ENCODE assay signal across 1 cellular context in the genomic region with DNA sequence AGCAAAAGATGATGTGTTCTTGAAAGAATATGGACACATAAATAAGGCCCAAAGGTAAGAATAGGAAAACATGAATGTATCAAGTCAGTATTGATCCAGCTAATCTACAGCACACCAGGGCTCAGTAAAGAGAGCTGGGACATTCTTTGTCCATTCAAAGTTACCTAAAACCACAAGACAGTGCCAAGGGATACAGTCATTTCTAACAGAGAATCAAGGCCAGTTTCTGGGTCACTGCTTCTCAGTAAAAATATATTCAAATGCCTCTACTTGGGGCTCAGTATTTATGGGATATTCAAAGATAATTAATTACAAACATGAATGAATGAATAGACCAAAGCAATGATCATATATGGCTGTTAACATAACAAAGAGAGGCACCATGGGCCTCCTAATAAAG.
TF ChIP-seq lines count a peak whose summit lies in the region.

No MANE protein-coding gene starts in this region.

TF ChIP-seq in SK-N-SH, 30 proteins besides CTCF, POLR2A, EP300 and RAD21 (continued from another document):
- TF ChIP-seq ZBTB33 (IDR thresholded peaks at IDR 0.05; ENCODE audit: borderline replicate concordance, low read depth) = no peak
- no peak for TF ChIP-seq FOXJ3 (CRISPR knock-in tag; IDR thresholded peaks at IDR 0.05)
